Comparison of ENCODE assay signal across 11 cellular contexts in genomic region chr15:85725019-85725418, GRCh38.
A peak's percentile ranks its signal among the peaks of the same experiment; 100 is the strongest.
DNase-seq lines count a peak whose midpoint lies in the region; ATAC-seq, FAIRE-seq and TF ChIP-seq lines count a peak whose summit lies in the region.
"Had no signal": no experiment of that assay in that cellular context is flagged by ENCODE, and none has a peak within 500 bp of the region (broad histone marks: within the 10 kb centered on the region; RNA-seq: fewer than 3 reads in every experiment).

No MANE protein-coding gene starts in this region.

- intact Hi-C loops in body of pancreas (cut with DNase I), result no loop called here

- no peak for TF ChIP-seq CTCF in body of pancreas (IDR thresholded peaks at IDR 0.05)
- TF ChIP-seq CTCF in hepatocyte (IDR thresholded peaks at IDR 0.05; ENCODE audit: poor library complexity), result no peak
- no peak for TF ChIP-seq CTCF in D721Med (IDR thresholded peaks at IDR 0.05; ENCODE audit: insufficient read depth, missing control alignments)
- TF ChIP-seq CTCF in GM20000 (IDR thresholded peaks at IDR 0.05; ENCODE audit: extremely low read depth, missing control alignments), result no peak

- no peak for FAIRE-seq in D721Med (lab: Jason Lieb, UNC)

- peak; percentile 37 for ATAC-seq in body of pancreas
- no peak for ATAC-seq in SK-N-SH treated with all-trans-retinoic acid at 6 μM for 48 hours

- H3K9me2 ChIP-seq in hepatocyte (replicated peaks; ENCODE audit: insufficient read depth), result no peaks in the 10 kb centered on the region

- DNase-seq in HCEC 1CT (peak; percentile 35), body of pancreas (no peak), hepatocyte (ENCODE audit: low spot score) (no peak), smooth muscle cell of the brain vasculature (ENCODE audit: low read depth, low spot score) (peak; percentile 65), KG1 (lab: John Stamatoyannopoulos, UW) (no peak), D721Med (ENCODE audit: insufficient read length, low spot score) (no peak), GM20000 (ENCODE audit: low spot score) (no peak)
- DNase-seq: central memory CD4-positive, alpha-beta T cell; MV-4-11; stimulated activated naive CD4-positive, alpha-beta T cell treated with Interleukin-2 at 50 U/mL for 16 hours had no signal

- no peak for TF ChIP-seq POLR2A in body of pancreas (IDR thresholded peaks at IDR 0.05)

- H3K27ac ChIP-seq in body of pancreas (peak overlapping the region in 2 of 4 donors; percentile 47 to 49), hepatocyte (peak overlapping the region; percentile 74)

- H3K4me1 ChIP-seq in body of pancreas (peaks cover 18% of the 10 kb centered on the region), hepatocyte (ENCODE audit: insufficient read depth) (peaks cover 12% of the 10 kb centered on the region)

- no peaks in the 10 kb centered on the region for H3K79me2 ChIP-seq in hepatocyte

- H4K20me1 ChIP-seq in hepatocyte (ENCODE audit: insufficient read depth, poor library complexity, severe bottlenecking), result no peaks in the 10 kb centered on the region

- H3K4me3 ChIP-seq in body of pancreas (no peak overlapping the region), hepatocyte (no peak overlapping the region)

- WGBS in body of pancreas, 2 donors, result 52 to 62% methylated on average over 3 of the region's 3 CpGs
- WGBS in hepatocyte (ENCODE audit: low lambda C conversion rate, missing lambda C conversion rate), result 76% methylated on average over 3 of the region's 3 CpGs

- H3K4me2 ChIP-seq in hepatocyte, result no peak overlapping the region

- no peak overlapping the region for H2AFZ ChIP-seq in hepatocyte

- H3K36me3 ChIP-seq in body of pancreas (replicated peaks in 1 of 2; ENCODE audit: insufficient read depth in 1 of 2, low read depth in 2 of 2) (peaks cover 21 to 56% of the 10 kb centered on the region in 2 donors), hepatocyte (replicated peaks; ENCODE audit: insufficient read depth, low read depth) (peaks cover 9% of the 10 kb centered on the region)

- H3K9me3 ChIP-seq in body of pancreas (no peaks in the 10 kb centered on the region), hepatocyte (ENCODE audit: low read depth) (no peaks in the 10 kb centered on the region)

- H3K27me3 ChIP-seq in body of pancreas (no peaks in the 10 kb centered on the region), hepatocyte (no peaks in the 10 kb centered on the region)

TF ChIP-seq in SK-N-SH treated with all-trans-retinoic acid at 6 μM for 48 hours, 23 proteins besides CTCF, POLR2A, EP300 and RAD21:
- TF ChIP-seq RARB (CRISPR knock-in tag; IDR thresholded peaks at IDR 0.05), result no peak
- TF ChIP-seq TOX (CRISPR knock-in tag; IDR thresholded peaks at IDR 0.05; ENCODE audit: borderline replicate concordance), result no peak
- no peak for TF ChIP-seq ZNF70 (CRISPR knock-in tag; IDR thresholded peaks at IDR 0.05)
- no peak for TF ChIP-seq CSDC2 (CRISPR knock-in tag; IDR thresholded peaks at IDR 0.05)
- no peak for TF ChIP-seq ESRRG (CRISPR knock-in tag; IDR thresholded peaks at IDR 0.05)
- no peak for TF ChIP-seq PPARA (CRISPR knock-in tag; IDR thresholded peaks at IDR 0.05; ENCODE audit: borderline replicate concordance)
- TF ChIP-seq PATZ1 (CRISPR knock-in tag; IDR thresholded peaks at IDR 0.05; ENCODE audit: borderline replicate concordance), result no peak
- no peak for TF ChIP-seq GLIS3 (CRISPR knock-in tag; IDR thresholded peaks at IDR 0.05)
- TF ChIP-seq POU6F1 (CRISPR knock-in tag; IDR thresholded peaks at IDR 0.05; ENCODE audit: borderline replicate concordance, low read depth), result no peak
- TF ChIP-seq OSR1 (CRISPR knock-in tag; IDR thresholded peaks at IDR 0.05), result no peak

Comparison
In these comparisons a context has a peak if more than half of its experiments do, and no peak if none do; other contexts are left out.
1. DNase-seq: peak in HCEC 1CT (single experiment) and smooth muscle cell of the brain vasculature (single experiment); none in body of pancreas (0 of 4), hepatocyte (single experiment), KG1 (single experiment), D721Med (single experiment) and GM20000 (single experiment).